In genomic region chr1:24216730-24217129, GRCh38 we compare ENCODE assay signal across 14 cellular contexts.
"Had no signal": no experiment of that assay in that cellular context is flagged by ENCODE, and none has a peak within 500 bp of the region (broad histone marks: within the 10 kb centered on the region; RNA-seq: fewer than 3 reads in every experiment).

No MANE protein-coding gene starts in this region.

- H3K27ac ChIP-seq: brain microvascular endothelial cell, psoas muscle had no signal

- H3K4me3 ChIP-seq: mucosa of descending colon, psoas muscle had no signal

- H3K4me1 ChIP-seq: psoas muscle had no signal

- H3K9me3 ChIP-seq: mucosa of descending colon, psoas muscle had no signal

- H3K36me3 ChIP-seq: brain microvascular endothelial cell had no signal

- DNase-seq: activated CD4-positive, alpha-beta T cell treated with anti-CD3 and anti-CD28 coated beads, Interleukin-2, amount 50 U/mL, for 1 hour; amygdala; brain microvascular endothelial cell; dermis blood vessel endothelial cell; erythroblast; left cardiac atrium; mucosa of descending colon; naive thymus-derived CD8-positive, alpha-beta T cell; psoas muscle; stimulated activated CD4-positive, alpha-beta T cell treated with anti-CD3 and anti-CD28 coated beads, Interleukin-12 subunit alpha, Interleukin-12 subunit beta, amount 100 ng/mL, for 4 hours; stimulated activated naive CD4-positive, alpha-beta T cell; T-helper 2 cell; trophoblast cell had no signal

- ATAC-seq: activated naive CD4-positive, alpha-beta T cell treated with anti-CD3 and anti-CD28 coated beads, Interleukin-2, amount 50 U/mL, for 72 hours; mucosa of descending colon; naive thymus-derived CD8-positive, alpha-beta T cell; psoas muscle had no signal
